ENCODE assay signal across 26 cellular contexts in genomic region chr3:37642959-37643598, GRCh38.
"Had no signal": no experiment of that assay in that cellular context is flagged by ENCODE, and none has a peak within 500 bp of the region (broad histone marks: within the 10 kb centered on the region; RNA-seq: fewer than 3 reads in every experiment).

No MANE protein-coding gene starts in this region.

- H3K9me2 ChIP-seq: SK-N-SH had no signal

- ATAC-seq: activated T-helper 17 cell treated with anti-CD3 and anti-CD28 coated beads, Interleukin-2, amount 50 U/mL, for 72 hours; Panc1; Right ventricle myocardium inferior had no signal

- H3K4me3 ChIP-seq: cardiac muscle cell had no signal

- H3K36me3 ChIP-seq: brain microvascular endothelial cell, cardiac muscle cell had no signal

- H3K27ac ChIP-seq: brain microvascular endothelial cell, cardiac muscle cell had no signal

- DNase-seq: activated B cell treated with CpG ODN at 0.5 μM for 24 hours; activated CD4-positive, alpha-beta T cell treated with anti-CD3 and anti-CD28 coated beads for 1 hour; activated CD4-positive, alpha-beta T cell treated with anti-CD3 and anti-CD28 coated beads, Interleukin-2, amount 10 ng/mL, durations not matched to agents 24 days and 14 days; activated CD4-positive, alpha-beta T cell treated with anti-CD3 and anti-CD28 coated beads, Interleukin-2, amount 50 U/mL, for 48 hours; activated gamma-delta T cell; activated naive CD4-positive, alpha-beta T cell treated with anti-CD3 and anti-CD28 coated beads for 36 hours; activated T-cell treated with anti-CD3 and anti-CD28 coated beads for 4 hours; activated T-cell treated with anti-CD3 and anti-CD28 coated beads, Interleukin-2, amount 50 U/mL, for 48 hours; amygdala; brain microvascular endothelial cell; Kasumi-1; NCI-H1105 treated with DMSO at 0.1 percent for 48 hours; NCI-H1436 treated with DMSO at 0.1 percent for 48 hours; NCI-H1930; NCI-H2171; NCI-H2227 treated with DMSO at 0.1 percent for 48 hours; NCI-H446 treated with DMSO at 0.1 percent for 48 hours; NCI-H524 treated with DMSO at 0.1 percent for 48 hours; NCI-H774; RPMI8226; SK-N-SH; T-helper 1 cell had no signal

- H3K27me3 ChIP-seq: brain microvascular endothelial cell, cardiac muscle cell had no signal

- H3K4me2 ChIP-seq: SK-N-SH had no signal

- H3K9ac ChIP-seq: SK-N-SH had no signal
